Comparison of ENCODE assay signal across 15 cellular contexts in genomic region chrX:31314921-31315320, GRCh38.
DNase-seq lines count a peak whose midpoint lies in the region; ATAC-seq and TF ChIP-seq lines count a peak whose summit lies in the region.
"Had no signal": no experiment of that assay in that cellular context is flagged by ENCODE, and none has a peak within 500 bp of the region (broad histone marks: within the 10 kb centered on the region; RNA-seq: fewer than 3 reads in every experiment).

No MANE protein-coding gene starts in this region.

- H3K36me3 ChIP-seq in SJSA1, result no peaks in the 10 kb centered on the region

- H3K27ac ChIP-seq in SJSA1, result peak overlapping the region; percentile 47; the same call in 1 of the 2 replicates
- H3K27ac ChIP-seq: skin epidermis had no signal

- no peak overlapping the region for H3K4me3 Mint-ChIP-seq in nephron progenitor cell
- H3K4me3 Mint-ChIP-seq in T-helper 17 cell, result no peak overlapping the region
- H3K4me3 Mint-ChIP-seq: activated CD8-positive, alpha-beta T cell treated with anti-CD3 and anti-CD28 coated beads, Interleukin-2, amount 10 ng/mL, durations not matched to agents 7 days and 5 days; activated T-helper 17 cell treated with anti-CD3 and anti-CD28 coated beads, Interleukin-2, amount 50 U/mL, for 72 hours had no signal

- H3K27me3 Mint-ChIP-seq in nephron progenitor cell (ENCODE audit: low read depth, poor library complexity), result no peaks in the 10 kb centered on the region
- H3K27me3 Mint-ChIP-seq in T-helper 17 cell, result no peaks in the 10 kb centered on the region

- H3K27me3 ChIP-seq in SJSA1 (replicated peaks), result no peaks in the 10 kb centered on the region

- H3K4me1 Mint-ChIP-seq in nephron progenitor cell (peaks cover 14% of the 10 kb centered on the region), T-helper 17 cell (no peaks in the 10 kb centered on the region)
- H3K4me1 Mint-ChIP-seq: activated T-helper 17 cell treated with anti-CD3 and anti-CD28 coated beads, Interleukin-2, amount 50 U/mL, for 72 hours had no signal

- peaks cover 67% of the 10 kb centered on the region for H3K9me3 Mint-ChIP-seq in nephron progenitor cell
- H3K9me3 Mint-ChIP-seq: activated T-helper 17 cell treated with anti-CD3 and anti-CD28 coated beads, Interleukin-2, amount 50 U/mL, for 72 hours had no signal

- peak; percentile 25 for DNase-seq in AG09309 (ENCODE audit: low read depth)
- peak in 1 of 2 experiments; percentile 53 for DNase-seq in SJSA1 (ENCODE audit: low read depth in 1 of 2, low spot score in 2 of 2)
- peak; percentile 31 for DNase-seq in fibroblast of pulmonary artery (ENCODE audit: low read depth)
- no peak for DNase-seq in nephron progenitor cell
- no peak for DNase-seq in activated CD4-positive, alpha-beta T cell treated with anti-CD3 and anti-CD28 coated beads for 48 hours
- no peak for DNase-seq in activated T-cell treated with anti-CD3 and anti-CD28 coated beads, Interleukin-2, amount 50 U/mL, for 1 hour
- no peak for DNase-seq in T-helper 17 cell
- DNase-seq: activated CD8-positive, alpha-beta T cell treated with anti-CD3 and anti-CD28 coated beads, Interleukin-2, amount 10 ng/mL, durations not matched to agents 7 days and 5 days; hypothalamus; left colon; NCI-H1930; NCI-H524 treated with DMSO at 0.1 percent for 48 hours had no signal

- peak overlapping the region; percentile 95 for H3K27ac Mint-ChIP-seq in nephron progenitor cell
- H3K27ac Mint-ChIP-seq in T-helper 17 cell, result no peak overlapping the region
- H3K27ac Mint-ChIP-seq: activated CD8-positive, alpha-beta T cell treated with anti-CD3 and anti-CD28 coated beads, Interleukin-2, amount 10 ng/mL, durations not matched to agents 7 days and 5 days; activated T-helper 17 cell treated with anti-CD3 and anti-CD28 coated beads, Interleukin-2, amount 50 U/mL, for 72 hours had no signal

- H3K9me3 ChIP-seq in SJSA1 (replicated peaks), result no peaks in the 10 kb centered on the region
- H3K9me3 ChIP-seq in T-helper 17 cell (ENCODE audit: control insufficient read depth, low read length, poor library complexity, severe bottlenecking), result no peaks in the 10 kb centered on the region

- H3K4me3 ChIP-seq in AG09309 (ENCODE audit: control insufficient read depth, low read depth, low read length), result no peak overlapping the region
- no peak overlapping the region for H3K4me3 ChIP-seq in SJSA1
- H3K4me3 ChIP-seq in fibroblast of pulmonary artery (replicated peaks; ENCODE audit: low read depth, low read length), result no peak overlapping the region
- H3K4me3 ChIP-seq: skin epidermis had no signal

- TF ChIP-seq CTCF in AG09309 (IDR thresholded peaks at IDR 0.05; ENCODE audit: control insufficient read depth, insufficient read depth, low read depth, low read length, missing control alignments) (no peak), fibroblast of pulmonary artery (IDR thresholded peaks at IDR 0.05; ENCODE audit: low read length, missing control alignments) (no peak), nephron progenitor cell (IDR thresholded peaks at IDR 0.05) (no peak)

- H3K36me3 Mint-ChIP-seq in nephron progenitor cell (ENCODE audit: low read depth) (no peaks in the 10 kb centered on the region), T-helper 17 cell (ENCODE audit: low read depth) (no peaks in the 10 kb centered on the region)

- peaks cover 12% of the 10 kb centered on the region for H3K4me1 ChIP-seq in SJSA1 (replicated peaks)

- ATAC-seq in HG02981 (IDR thresholded peaks at IDR 0.05; ENCODE audit: unreplicated experiment), result no peak
- ATAC-seq in T-helper 17 cell, result no peak
- ATAC-seq: activated CD8-positive, alpha-beta T cell treated with anti-CD3 and anti-CD28 coated beads, Interleukin-2, amount 10 ng/mL, durations not matched to agents 7 days and 5 days; activated T-helper 17 cell treated with anti-CD3 and anti-CD28 coated beads, Interleukin-2, amount 50 U/mL, for 72 hours; left colon had no signal

Comparison
In these comparisons a context has a peak if more than half of its experiments do, and no peak if none do; other contexts are left out.
1. DNase-seq: peak in AG09309 (single experiment) and fibroblast of pulmonary artery (single experiment); none in nephron progenitor cell (single experiment), activated CD4-positive, alpha-beta T cell treated with anti-CD3 and anti-CD28 coated beads for 48 hours (single experiment), activated T-cell treated with anti-CD3 and anti-CD28 coated beads, Interleukin-2, amount 50 U/mL, for 1 hour (single experiment) and T-helper 17 cell (0 of 3).